ENCODE assay signal across 21 cellular contexts in the genomic region with DNA sequence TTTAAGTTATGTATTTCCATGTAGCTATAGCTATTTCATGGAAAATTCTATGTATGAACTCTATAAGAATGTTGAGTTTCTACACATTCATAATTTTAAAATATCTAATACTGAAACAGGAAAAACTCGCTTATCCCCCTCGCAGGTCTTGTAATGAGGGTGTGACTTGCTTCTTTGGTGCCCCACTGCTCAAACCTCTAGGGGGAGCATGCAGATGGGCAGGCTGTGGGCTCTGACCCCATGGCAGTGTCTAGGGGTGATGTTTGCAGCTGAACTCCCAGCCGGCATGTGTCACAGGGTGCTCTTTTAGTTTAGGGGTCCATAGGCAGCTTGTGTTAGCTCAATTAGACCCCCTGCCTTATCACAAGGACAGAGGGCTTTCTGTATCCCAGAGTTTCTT.
DNase-seq lines count a peak whose midpoint lies in the region; ATAC-seq, FAIRE-seq and TF ChIP-seq lines count a peak whose summit lies in the region.
"Had no signal": no experiment of that assay in that cellular context is flagged by ENCODE, and none has a peak within 500 bp of the region (broad histone marks: within the 10 kb centered on the region; RNA-seq: fewer than 3 reads in every experiment).

No MANE protein-coding gene starts in this region.

- H2AFZ ChIP-seq in GM23338 (peak overlapping the region; percentile 72), OCI-LY3 (ENCODE audit: low read depth, low read length) (no peak overlapping the region), H1 (ENCODE audit: low read length) (no peak overlapping the region; the same call in 1 of the 2 replicates)

- no peaks in the 10 kb centered on the region for H3K23me2 ChIP-seq in H1 (ENCODE audit: low read depth, low read length)

- H3K9me2 ChIP-seq in GM23338 (ENCODE audit: insufficient read depth) = no peaks in the 10 kb centered on the region; the same call in 1 of the 2 replicates

- no peak for TF ChIP-seq POLR2A in H1 (IDR thresholded peaks at IDR 0.05; ENCODE audit: control extremely low read depth in 1 of 2, low read depth in 2 of 2, low read length in 2 of 2)

- no peak for FAIRE-seq in H1 (lab: Jason Lieb, UNC)
- FAIRE-seq in small intestine (lab: Jason Lieb, UNC) = no peak
- FAIRE-seq: GM18507, K562 had no signal

- no peak overlapping the region for H3K18ac ChIP-seq in H1 (ENCODE audit: extremely low read depth, low read length)

- no peaks in the 10 kb centered on the region for H3K4me1 Mint-ChIP-seq in GM23338
- no peaks in the 10 kb centered on the region for H3K4me1 Mint-ChIP-seq in progenitor cell of endocrine pancreas (ENCODE audit: low read depth)
- H3K4me1 Mint-ChIP-seq in activated T-helper 17 cell treated with anti-CD3 and anti-CD28 coated beads, Interleukin-2, amount 50 U/mL, for 72 hours = no peaks in the 10 kb centered on the region

- H3K27me3 ChIP-seq in GM23338 (ENCODE audit: insufficient read depth) (no peaks in the 10 kb centered on the region), OCI-LY3 (ENCODE audit: low read depth, low read length) (no peaks in the 10 kb centered on the region), H1 (replicated peaks in 1 of 4; ENCODE audit: control insufficient read depth in 3 of 4, extremely low read depth in 1 of 4, insufficient read depth in 3 of 4, low read length in 3 of 4) (no peaks in the 10 kb centered on the region), small intestine (ENCODE audit: control insufficient read depth in 2 of 2, insufficient read depth in 2 of 2, low read length in 2 of 2) (no peaks in the 10 kb centered on the region), foreskin keratinocyte (no peaks in the 10 kb centered on the region)
- H3K27me3 ChIP-seq: Peyer's patch had no signal

- no peak overlapping the region for H2BK20ac ChIP-seq in H1 (ENCODE audit: low read length)

- CTCF ChIA-PET in H1 (lab: Charles Lee; ENCODE audit: partially characterized antibody) = interaction anchor here (0.6 to 1.5 kb wide), 5 partner anchors 11 to 584 kb away, joined by 3 to 5 read pairs (median 4); no protein-coding TSS in a partner anchor

- no peak overlapping the region for H2BK15ac ChIP-seq in H1 (ENCODE audit: low read length)

- H4K5ac ChIP-seq in H1 (ENCODE audit: insufficient read length, low read depth, low read length) = no peak overlapping the region

- peak; percentile 55 to 68 for TF ChIP-seq CTCF in GM23338 (conservative IDR thresholded peaks at IDR 0.05; ENCODE audit: low read depth in 2 of 2)
- peak; percentile 28 for TF ChIP-seq CTCF in OCI-LY3 (IDR thresholded peaks at IDR 0.05; ENCODE audit: low read depth, low read length)
- TF ChIP-seq CTCF in H1 (IDR thresholded peaks at IDR 0.05; ENCODE audit: control extremely low read depth in 1 of 3, insufficient read depth in 1 of 3, low read depth in 1 of 3, low read length in 3 of 3) = peak; percentile 17 to 61 (median 44); a peak in 3 of 4 replicates
- peak; percentile 19 for TF ChIP-seq CTCF in progenitor cell of endocrine pancreas (IDR thresholded peaks at IDR 0.05; ENCODE audit: unreplicated experiment)
- no peak for TF ChIP-seq CTCF in foreskin keratinocyte (conservative IDR thresholded peaks at IDR 0.05)

- H3K9me3 ChIP-seq in OCI-LY3 (ENCODE audit: insufficient read depth, low read length) (no peaks in the 10 kb centered on the region), H1 (ENCODE audit: insufficient read depth in 2 of 2, low read depth in 1 of 2, low read length in 1 of 2) (peaks cover 0 to 11% of the 10 kb centered on the region in 2 experiments; a peak in 3 of 4 replicates), small intestine (ENCODE audit: control insufficient read depth, low read depth) (no peaks in the 10 kb centered on the region)
- H3K9me3 ChIP-seq: Peyer's patch had no signal

- no peak overlapping the region for H3K4ac ChIP-seq in H1 (replicated peaks; ENCODE audit: insufficient read length, low read depth, low read length)

- no peaks in the 10 kb centered on the region for H4K20me1 ChIP-seq in GM23338 (replicated peaks; ENCODE audit: insufficient read depth)
- H4K20me1 ChIP-seq in OCI-LY3 (ENCODE audit: insufficient read depth, low read length) = no peaks in the 10 kb centered on the region
- no peaks in the 10 kb centered on the region for H4K20me1 ChIP-seq in H1 (replicated peaks in 1 of 2; ENCODE audit: control insufficient read depth in 1 of 2, insufficient read depth in 2 of 2, low read length in 2 of 2)

- H2AK5ac ChIP-seq in H1 (ENCODE audit: low read depth, low read length) = no peak overlapping the region

- H3K56ac ChIP-seq in H1 (replicated peaks; ENCODE audit: insufficient read length, low read depth, low read length) = no peak overlapping the region

- no peak overlapping the region for H4K8ac ChIP-seq in H1 (ENCODE audit: extremely low read depth, insufficient read depth, low read length)

- no peak overlapping the region for H3K14ac ChIP-seq in H1 (ENCODE audit: insufficient read length)

- no peak overlapping the region for H3K23ac ChIP-seq in H1 (ENCODE audit: insufficient read length)

- no peak overlapping the region for H4K91ac ChIP-seq in H1 (replicated peaks; ENCODE audit: insufficient read length, low read length)

- no peak overlapping the region for H2BK12ac ChIP-seq in H1 (ENCODE audit: low read depth, low read length)

- H3K27ac ChIP-seq in GM23338 (ENCODE audit: low read depth) (no peak overlapping the region), OCI-LY3 (ENCODE audit: low read length) (no peak overlapping the region), H1 (ENCODE audit: low read depth, low read length) (no peak overlapping the region), small intestine (ENCODE audit: low read depth in 1 of 2, low read length in 1 of 2) (no peak overlapping the region), foreskin keratinocyte (no peak overlapping the region)
- H3K27ac ChIP-seq: Peyer's patch had no signal

- no peaks in the 10 kb centered on the region for H3K36me3 ChIP-seq in GM23338 (ENCODE audit: insufficient read depth)
- no peaks in the 10 kb centered on the region for H3K36me3 ChIP-seq in OCI-LY3 (replicated peaks; ENCODE audit: low read depth, low read length)
- H3K36me3 ChIP-seq in H1 (ENCODE audit: control insufficient read depth in 2 of 4, insufficient read depth in 4 of 4, low read length in 3 of 4) = no peaks in the 10 kb centered on the region
- no peaks in the 10 kb centered on the region for H3K36me3 ChIP-seq in small intestine (ENCODE audit: control insufficient read depth in 2 of 2, insufficient read depth in 2 of 2, low read length in 2 of 2)
- H3K36me3 ChIP-seq: Peyer's patch had no signal

- no peak overlapping the region for H2BK5ac ChIP-seq in H1 (ENCODE audit: low read depth, low read length)

- no peak for TF ChIP-seq EP300 in H1 (IDR thresholded peaks at IDR 0.05; ENCODE audit: borderline replicate concordance in 1 of 2, low read depth in 2 of 2, low read length in 2 of 2)

- ATAC-seq in GM23338 (peak; percentile 65; the same call in 2 of the 3 replicates), GM21786 (IDR thresholded peaks at IDR 0.05; ENCODE audit: unreplicated experiment) (no peak), foreskin keratinocyte (no peak)
- ATAC-seq in activated T-helper 17 cell treated with anti-CD3 and anti-CD28 coated beads, Interleukin-2, amount 50 U/mL, for 72 hours (replicated peaks) = no peak
- ATAC-seq: K562, Right ventricle myocardium inferior had no signal

- DNase-seq in GM23338 (ENCODE audit: low spot score) (peak; percentile 16), H1 (ENCODE audit: low read depth in 1 of 2, low spot score in 2 of 2) (no peak), progenitor cell of endocrine pancreas (ENCODE audit: low spot score, unreplicated experiment) (no peak), small intestine (no peak), foreskin keratinocyte (no peak)
- DNase-seq: COR-L47, DMS 273 treated with DMSO at 0.1 percent for 48 hours, GOT3, NCI-H1417, NCI-H187, NCI-H2107, NCI-H2227 treated with DMSO at 0.1 percent for 48 hours, NCI-H510A treated with DMSO at 0.1 percent for 48 hours, NCI-H82, Peyer's patch had no signal

- H3K9me3 Mint-ChIP-seq in GM23338 (peaks cover 14% of the 10 kb centered on the region), progenitor cell of endocrine pancreas (ENCODE audit: low read depth) (peaks cover 3% of the 10 kb centered on the region)
- H3K9me3 Mint-ChIP-seq in activated T-helper 17 cell treated with anti-CD3 and anti-CD28 coated beads, Interleukin-2, amount 50 U/mL, for 72 hours = peaks cover 15% of the 10 kb centered on the region

- H3K79me2 ChIP-seq in GM23338 (replicated peaks; ENCODE audit: insufficient read depth) = no peaks in the 10 kb centered on the region
- H3K79me2 ChIP-seq in OCI-LY3 (ENCODE audit: low read length) = no peaks in the 10 kb centered on the region
- H3K79me2 ChIP-seq in H1 (ENCODE audit: control insufficient read depth in 1 of 2, insufficient read depth in 2 of 2, low read length in 2 of 2) = no peaks in the 10 kb centered on the region

- WGBS in H1 (ENCODE audit: extremely low coverage in 1 of 2, insufficient coverage in 1 of 2, insufficient read length in 1 of 2, insufficient replicate concordance in 2 of 2, low coverage in 1 of 2, low lambda C conversion rate in 2 of 2, missing lambda C conversion rate in 1 of 2), 2 experiments = 94% methylated on average over 3 of the region's 3 CpGs; no CpG with 5 or more reads in 1 of the 2 experiments
- 63 to 79% (median 65%) methylated on average over 3 of the region's 3 CpGs for WGBS in small intestine, 3 donors

- no peak overlapping the region for H3K4me2 ChIP-seq in GM23338
- H3K4me2 ChIP-seq in OCI-LY3 (ENCODE audit: low read length) = no peak overlapping the region
- H3K4me2 ChIP-seq in H1 (ENCODE audit: insufficient read depth in 1 of 2, low read depth in 2 of 2, low read length in 2 of 2) = no peak overlapping the region

- no peak overlapping the region for H3K9ac ChIP-seq in OCI-LY3 (ENCODE audit: low read length)
- H3K9ac ChIP-seq in H1 (replicated peaks in 1 of 4; ENCODE audit: extremely low read depth in 1 of 4, low read depth in 3 of 4, low read length in 3 of 4) = no peak overlapping the region

- H3K4me1 ChIP-seq in GM23338 (ENCODE audit: insufficient read depth) (no peaks in the 10 kb centered on the region), OCI-LY3 (ENCODE audit: low read length) (no peaks in the 10 kb centered on the region), H1 (replicated peaks in 1 of 4; ENCODE audit: control insufficient read depth in 3 of 4, insufficient read depth in 4 of 4, low read length in 3 of 4) (no peaks in the 10 kb centered on the region), small intestine (ENCODE audit: control insufficient read depth in 2 of 2, insufficient read depth in 1 of 2, low read depth in 1 of 2, low read length in 1 of 2) (no peaks in the 10 kb centered on the region), foreskin keratinocyte (no peaks in the 10 kb centered on the region)
- H3K4me1 ChIP-seq: Peyer's patch had no signal

- H3K27me3 Mint-ChIP-seq in GM23338 (ENCODE audit: insufficient read depth, low read depth, poor library complexity) (peaks cover 2% of the 10 kb centered on the region), progenitor cell of endocrine pancreas (no peaks in the 10 kb centered on the region)
- H3K27me3 Mint-ChIP-seq in activated T-helper 17 cell treated with anti-CD3 and anti-CD28 coated beads, Interleukin-2, amount 50 U/mL, for 72 hours = no peaks in the 10 kb centered on the region

- POLR2A ChIA-PET in H1 (lab: Charles Lee; ENCODE audit: partially characterized antibody) = no interaction called here

- H3K36me3 Mint-ChIP-seq in GM23338 (ENCODE audit: low read depth) = no peaks in the 10 kb centered on the region; the same call in 2 of the 3 replicates
- H3K36me3 Mint-ChIP-seq in progenitor cell of endocrine pancreas (ENCODE audit: insufficient read depth) = no peaks in the 10 kb centered on the region
- no peaks in the 10 kb centered on the region for H3K36me3 Mint-ChIP-seq in activated T-helper 17 cell treated with anti-CD3 and anti-CD28 coated beads, Interleukin-2, amount 50 U/mL, for 72 hours (ENCODE audit: low read depth)

- no peak overlapping the region for H3K4me3 Mint-ChIP-seq in GM23338
- H3K4me3 Mint-ChIP-seq in progenitor cell of endocrine pancreas (ENCODE audit: low read depth) = no peak overlapping the region
- H3K4me3 Mint-ChIP-seq in activated T-helper 17 cell treated with anti-CD3 and anti-CD28 coated beads, Interleukin-2, amount 50 U/mL, for 72 hours = no peak overlapping the region

- peak; percentile 43 to 54 for TF ChIP-seq RAD21 in H1 (IDR thresholded peaks at IDR 0.05 in 1 of 2, conservative IDR thresholded peaks at IDR 0.05 in 1 of 2; ENCODE audit: low read depth in 2 of 2, low read length in 2 of 2)

- H3K79me1 ChIP-seq in H1 (ENCODE audit: low read depth, low read length) = no peaks in the 10 kb centered on the region

- H3K4me3 ChIP-seq in GM23338 (no peak overlapping the region), OCI-LY3 (ENCODE audit: low read length) (no peak overlapping the region), H1 (ENCODE audit: extremely low read depth in 1 of 4, insufficient read depth in 2 of 4, low read depth in 3 of 4, low read length in 4 of 4) (no peak overlapping the region), small intestine (ENCODE audit: low read depth in 1 of 2, low read length in 2 of 2) (no peak overlapping the region)
- H3K4me3 ChIP-seq: K562, Peyer's patch had no signal

- H3F3A ChIP-seq in GM23338 (replicated peaks; ENCODE audit: low read depth) = no peaks in the 10 kb centered on the region

- H3K27ac Mint-ChIP-seq in GM23338 = no peak overlapping the region
- no peak overlapping the region for H3K27ac Mint-ChIP-seq in progenitor cell of endocrine pancreas
- H3K27ac Mint-ChIP-seq in activated T-helper 17 cell treated with anti-CD3 and anti-CD28 coated beads, Interleukin-2, amount 50 U/mL, for 72 hours = no peak overlapping the region

- H2BK120ac ChIP-seq in H1 (replicated peaks; ENCODE audit: low read depth, low read length) = no peak overlapping the region
